Comparison of ENCODE assay signal across 23 cellular contexts in genomic region chr16:68774982-68775381, GRCh38. TPM values are rescaled to one million over a fixed set of nuclear protein-coding genes. Genes with fewer than 3 reads are reported as not detected.
"Had no signal": no experiment of that assay in that cellular context is flagged by ENCODE, and none has a peak within 500 bp of the region (broad histone marks: within the 10 kb centered on the region; RNA-seq: fewer than 3 reads in every experiment).

No MANE protein-coding gene starts in this region.

- H3K4me3 ChIP-seq: ascending aorta, Peyer's patch had no signal

- H3K36me3 ChIP-seq: ascending aorta had no signal

- DNase-seq: activated B cell treated with CpG ODN at 0.5 μM for 24 hours; activated CD4-positive, alpha-beta T cell treated with anti-CD3 and anti-CD28 coated beads for 1 hour; activated CD4-positive, alpha-beta T cell treated with anti-CD3 and anti-CD28 coated beads, Interleukin-2, amount 10 ng/mL, durations not matched to agents 24 days and 14 days; activated CD4-positive, alpha-beta T cell treated with anti-CD3 and anti-CD28 coated beads, Interleukin-2, amount 50 U/mL, for 48 hours; activated CD8-positive, alpha-beta memory T cell treated with anti-CD3 and anti-CD28 coated beads, Interleukin-2, amount 10 ng/mL, durations not matched to agents 7 days and 5 days; activated effector memory CD4-positive, alpha-beta T cell treated with Interleukin-2 at 50 U/mL for 16 hours; activated naive CD4-positive, alpha-beta T cell; activated T-cell treated with anti-CD3 and anti-CD28 coated beads, Interleukin-2, amount 50 U/mL, for 24 hours; cerebellar nuclear complex; NCI-H1092 treated with DMSO at 0.1 percent for 48 hours; NCI-H1417 treated with DMSO at 0.1 percent for 48 hours; NCI-H1694; NCI-H2029; NCI-H2107; NCI-H2171 treated with DMSO at 0.1 percent for 48 hours; NCI-H226; NCI-H526 treated with DMSO at 0.1 percent for 48 hours; NCI-H82; Peyer's patch; SHP77 had no signal

- H3K27me3 ChIP-seq: ascending aorta, Peyer's patch had no signal

- ATAC-seq: activated CD8-positive, alpha-beta memory T cell treated with anti-CD3 and anti-CD28 coated beads, Interleukin-2, amount 10 ng/mL, durations not matched to agents 7 days and 5 days had no signal

- H3K4me1 ChIP-seq: ascending aorta, Peyer's patch had no signal

- H3K27ac ChIP-seq: ascending aorta, Peyer's patch, RWPE1 had no signal

- H3K9me3 ChIP-seq: ascending aorta, Peyer's patch had no signal

RNA-seq across cellular contexts. Expression of gene CDH1, which starts 37.9 kb away (rescaled TPM):
- total RNA-seq: ascending aorta, NCI-H460 had no signal
